ENCODE assay signal across 12 cellular contexts in genomic region chr2:204003276-204003985, GRCh38.
"Had no signal": no experiment of that assay in that cellular context is flagged by ENCODE, and none has a peak within 500 bp of the region (broad histone marks: within the 10 kb centered on the region; RNA-seq: fewer than 3 reads in every experiment).

No MANE protein-coding gene starts in this region.

- H3K36me3 Mint-ChIP-seq: brain had no signal

- H3K4me1 Mint-ChIP-seq: brain had no signal

- H3K27ac Mint-ChIP-seq: brain, nephron had no signal

- H3K4me3 Mint-ChIP-seq: brain, nephron had no signal

- ATAC-seq: heart right ventricle, left cardiac atrium had no signal

- DNase-seq: activated effector memory CD4-positive, alpha-beta T cell treated with Interleukin-2 at 50 U/mL for 16 hours; aorta; heart right ventricle; islet precursor cell; left cardiac atrium; midbrain; ovary; stimulated activated CD4-positive, alpha-beta T cell treated with anti-CD3 and anti-CD28 coated beads, Interleukin-2, amount 100 ng/mL, for 48 hours; stimulated activated CD8-positive, alpha-beta memory T cell treated with anti-CD3 and anti-CD28 coated beads, Interleukin-4, amount 100 ng/mL, for 48 hours; stimulated activated naive CD4-positive, alpha-beta T cell treated with Interleukin-2 at 50 U/mL for 16 hours had no signal
